1 cellular context compared by ENCODE assay signal in the genomic region with DNA sequence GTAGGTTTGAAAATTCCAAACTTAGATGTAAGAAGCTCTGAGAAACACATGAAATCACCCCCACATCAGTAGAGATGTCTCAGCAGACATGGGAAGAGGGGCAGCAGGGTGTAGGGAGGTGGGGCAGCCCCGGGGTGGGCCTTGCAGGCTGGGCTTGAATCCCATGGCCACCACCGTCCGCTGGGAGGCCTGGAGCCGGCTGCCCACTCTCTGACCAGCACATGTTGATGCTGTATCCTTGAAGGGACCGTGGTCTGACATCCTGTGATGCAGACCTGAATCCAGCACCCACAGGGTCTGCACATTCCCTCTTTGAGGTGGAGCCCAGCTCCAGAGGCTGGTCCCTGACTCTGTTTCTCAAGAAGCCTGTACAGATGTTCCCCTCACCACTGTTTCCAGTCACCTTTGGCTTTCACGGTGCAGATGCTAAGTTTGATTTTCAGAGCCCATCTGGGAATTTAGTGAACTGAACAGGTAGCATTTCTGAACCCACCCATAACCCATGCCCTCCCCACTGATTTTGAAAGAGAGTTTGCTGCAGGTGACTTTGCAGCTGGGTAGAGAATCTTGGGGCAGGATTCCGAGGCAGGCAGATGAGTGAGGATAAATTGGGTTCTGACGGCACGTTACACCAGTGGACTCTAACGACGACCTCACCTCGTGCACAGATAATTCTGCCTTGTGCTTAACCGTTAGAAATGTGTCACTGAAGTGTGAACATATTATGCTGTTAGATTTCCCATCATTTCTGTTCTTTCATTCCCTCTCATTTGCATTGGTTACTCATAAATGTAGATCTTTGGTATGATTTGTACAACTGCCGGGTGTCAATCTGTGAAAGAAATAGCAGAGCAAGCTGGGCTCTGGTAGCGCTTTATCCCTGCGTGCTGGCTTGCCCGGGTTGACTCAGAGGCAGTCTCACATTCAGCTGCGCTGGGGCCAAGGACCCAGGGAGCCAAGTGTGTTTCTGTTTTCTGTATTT.
TF ChIP-seq lines count a peak whose summit lies in the region.

No MANE protein-coding gene starts in this region.

TF ChIP-seq in K562, 482 proteins besides CTCF, POLR2A, EP300 and RAD21 (continued from another document and continues in another):
- TF ChIP-seq, protein P1, sequence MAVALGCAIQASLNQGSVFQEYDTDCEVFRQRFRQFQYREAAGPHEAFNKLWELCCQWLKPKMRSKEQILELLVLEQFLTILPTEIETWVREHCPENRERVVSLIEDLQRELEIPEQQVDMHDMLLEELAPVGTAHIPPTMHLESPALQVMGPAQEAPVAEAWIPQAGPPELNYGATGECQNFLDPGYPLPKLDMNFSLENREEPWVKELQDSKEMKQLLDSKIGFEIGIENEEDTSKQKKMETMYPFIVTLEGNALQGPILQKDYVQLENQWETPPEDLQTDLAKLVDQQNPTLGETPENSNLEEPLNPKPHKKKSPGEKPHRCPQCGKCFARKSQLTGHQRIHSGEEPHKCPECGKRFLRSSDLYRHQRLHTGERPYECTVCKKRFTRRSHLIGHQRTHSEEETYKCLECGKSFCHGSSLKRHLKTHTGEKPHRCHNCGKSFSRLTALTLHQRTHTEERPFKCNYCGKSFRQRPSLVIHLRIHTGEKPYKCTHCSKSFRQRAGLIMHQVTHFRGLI (CRISPR knock-in tag; IDR thresholded peaks at IDR 0.05), result no peak
- no peak for TF ChIP-seq ZNF695 (CRISPR knock-in tag; IDR thresholded peaks at IDR 0.05)
- no peak for TF ChIP-seq POLR2G (IDR thresholded peaks at IDR 0.05; ENCODE audit: low read depth, low read length)
- peak; percentile 13; the same call in 1 of the 2 replicates for TF ChIP-seq CBFA2T3 (IDR thresholded peaks at IDR 0.05)
- no peak for TF ChIP-seq CBX3 (IDR thresholded peaks at IDR 0.05; ENCODE audit: borderline replicate concordance in 1 of 2, low read length in 2 of 2)
- no peak for TF ChIP-seq RHOXF2B (CRISPR knock-in tag; conservative IDR thresholded peaks at IDR 0.05)
- TF ChIP-seq SRSF7 (optimal IDR thresholded peaks at IDR 0.05; ENCODE audit: low read depth, low read length), result no peak
- TF ChIP-seq ZBTB1 (CRISPR knock-in tag; IDR thresholded peaks at IDR 0.05; ENCODE audit: borderline replicate concordance, low read depth), result no peak
- TF ChIP-seq ZEB2 (IDR thresholded peaks at IDR 0.05), result no peak
- TF ChIP-seq, protein P2, sequence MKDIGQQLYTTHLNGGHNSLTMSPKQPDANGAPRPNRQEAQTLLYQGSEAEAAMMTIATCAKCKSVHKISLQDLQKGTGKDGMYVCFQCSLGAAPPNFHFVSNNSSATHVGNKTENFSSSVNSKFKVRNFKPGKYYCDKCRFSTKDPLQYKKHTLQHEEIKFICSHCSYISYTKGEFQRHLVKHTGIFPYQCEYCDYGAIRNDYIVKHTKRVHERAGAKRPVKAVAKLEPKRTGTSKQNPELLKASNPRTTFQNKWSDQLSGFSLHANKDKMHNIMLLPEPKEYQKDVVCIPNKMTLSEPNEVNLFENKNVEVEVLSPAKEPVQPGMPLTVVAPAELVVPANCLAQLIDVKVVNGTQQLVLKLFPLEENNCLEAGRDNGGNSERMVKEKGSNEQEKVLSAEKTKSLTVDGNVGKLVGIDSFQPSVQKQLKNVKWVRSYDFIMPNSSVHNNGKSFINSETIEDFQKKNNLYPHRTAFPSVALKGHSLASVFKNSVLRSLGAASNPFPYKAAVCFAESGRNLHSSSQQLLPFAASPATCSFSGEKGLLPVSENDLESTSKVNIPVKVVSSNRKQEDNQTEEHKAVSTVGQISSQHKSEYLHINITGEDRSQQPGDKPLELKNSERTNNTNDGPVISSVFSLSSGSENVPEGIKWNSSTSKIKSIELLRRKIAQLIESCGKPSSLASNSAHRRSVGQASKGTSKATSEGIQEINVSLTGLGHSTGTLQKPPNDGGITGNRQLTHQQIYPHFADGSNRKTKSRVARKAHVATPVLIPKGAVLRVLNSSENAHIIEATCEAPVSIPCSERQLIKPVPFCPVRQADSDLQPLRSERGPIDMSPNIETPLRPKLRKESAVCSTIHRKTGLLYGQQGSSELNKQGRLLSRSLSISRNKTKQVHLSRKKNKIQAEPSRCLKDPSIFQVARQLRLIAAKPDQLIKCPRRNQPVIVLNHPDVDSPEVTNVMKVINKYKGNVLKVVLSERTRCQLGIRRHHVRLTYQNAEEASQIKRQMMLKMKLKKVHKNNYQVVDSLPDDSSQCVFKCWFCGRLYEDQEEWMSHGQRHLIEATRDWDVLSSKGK (CRISPR knock-in tag; IDR thresholded peaks at IDR 0.05), result no peak
- TF ChIP-seq ADNP (tag; IDR thresholded peaks at IDR 0.05), result no peak
- no peak for TF ChIP-seq GATAD2B (IDR thresholded peaks at IDR 0.05; ENCODE audit: borderline replicate concordance)
- TF ChIP-seq HEY1 (CRISPR knock-in tag; IDR thresholded peaks at IDR 0.05; ENCODE audit: borderline replicate concordance), result no peak
- no peak for TF ChIP-seq JUND (IDR thresholded peaks at IDR 0.05; ENCODE audit: borderline replicate concordance, low read depth, low read length)
- TF ChIP-seq JUND (tag; IDR thresholded peaks at IDR 0.05; ENCODE audit: borderline replicate concordance, low read depth, low read length), result 0 out of 3 replicates have a peak, but pooled peaks have one; percentile 23
- no peak for TF ChIP-seq ZNF24 (IDR thresholded peaks at IDR 0.05)
- TF ChIP-seq, protein P3, sequence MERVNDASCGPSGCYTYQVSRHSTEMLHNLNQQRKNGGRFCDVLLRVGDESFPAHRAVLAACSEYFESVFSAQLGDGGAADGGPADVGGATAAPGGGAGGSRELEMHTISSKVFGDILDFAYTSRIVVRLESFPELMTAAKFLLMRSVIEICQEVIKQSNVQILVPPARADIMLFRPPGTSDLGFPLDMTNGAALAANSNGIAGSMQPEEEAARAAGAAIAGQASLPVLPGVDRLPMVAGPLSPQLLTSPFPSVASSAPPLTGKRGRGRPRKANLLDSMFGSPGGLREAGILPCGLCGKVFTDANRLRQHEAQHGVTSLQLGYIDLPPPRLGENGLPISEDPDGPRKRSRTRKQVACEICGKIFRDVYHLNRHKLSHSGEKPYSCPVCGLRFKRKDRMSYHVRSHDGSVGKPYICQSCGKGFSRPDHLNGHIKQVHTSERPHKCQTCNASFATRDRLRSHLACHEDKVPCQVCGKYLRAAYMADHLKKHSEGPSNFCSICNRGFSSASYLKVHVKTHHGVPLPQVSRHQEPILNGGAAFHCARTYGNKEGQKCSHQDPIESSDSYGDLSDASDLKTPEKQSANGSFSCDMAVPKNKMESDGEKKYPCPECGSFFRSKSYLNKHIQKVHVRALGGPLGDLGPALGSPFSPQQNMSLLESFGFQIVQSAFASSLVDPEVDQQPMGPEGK (CRISPR knock-in tag; IDR thresholded peaks at IDR 0.05; ENCODE audit: borderline replicate concordance), result no peak
- TF ChIP-seq, protein P4, sequence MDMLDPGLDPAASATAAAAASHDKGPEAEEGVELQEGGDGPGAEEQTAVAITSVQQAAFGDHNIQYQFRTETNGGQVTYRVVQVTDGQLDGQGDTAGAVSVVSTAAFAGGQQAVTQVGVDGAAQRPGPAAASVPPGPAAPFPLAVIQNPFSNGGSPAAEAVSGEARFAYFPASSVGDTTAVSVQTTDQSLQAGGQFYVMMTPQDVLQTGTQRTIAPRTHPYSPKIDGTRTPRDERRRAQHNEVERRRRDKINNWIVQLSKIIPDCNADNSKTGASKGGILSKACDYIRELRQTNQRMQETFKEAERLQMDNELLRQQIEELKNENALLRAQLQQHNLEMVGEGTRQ (CRISPR knock-in tag; IDR thresholded peaks at IDR 0.05), result no peak
- peak; percentile 63 for TF ChIP-seq SMAD4 (CRISPR knock-in tag; conservative IDR thresholded peaks at IDR 0.05)
- TF ChIP-seq RNF2 (IDR thresholded peaks at IDR 0.05), result no peak
- TF ChIP-seq SMARCA4 (IDR thresholded peaks at IDR 0.05), result no peak
- TF ChIP-seq MCM2 (IDR thresholded peaks at IDR 0.05; ENCODE audit: low read depth), result no peak
- TF ChIP-seq TEAD1 (CRISPR knock-in tag; IDR thresholded peaks at IDR 0.05), result no peak
- TF ChIP-seq HOXB6 (CRISPR knock-in tag; IDR thresholded peaks at IDR 0.05; ENCODE audit: borderline replicate concordance), result no peak
- TF ChIP-seq EP400 (IDR thresholded peaks at IDR 0.05), result no peak
- TF ChIP-seq, protein P5, sequence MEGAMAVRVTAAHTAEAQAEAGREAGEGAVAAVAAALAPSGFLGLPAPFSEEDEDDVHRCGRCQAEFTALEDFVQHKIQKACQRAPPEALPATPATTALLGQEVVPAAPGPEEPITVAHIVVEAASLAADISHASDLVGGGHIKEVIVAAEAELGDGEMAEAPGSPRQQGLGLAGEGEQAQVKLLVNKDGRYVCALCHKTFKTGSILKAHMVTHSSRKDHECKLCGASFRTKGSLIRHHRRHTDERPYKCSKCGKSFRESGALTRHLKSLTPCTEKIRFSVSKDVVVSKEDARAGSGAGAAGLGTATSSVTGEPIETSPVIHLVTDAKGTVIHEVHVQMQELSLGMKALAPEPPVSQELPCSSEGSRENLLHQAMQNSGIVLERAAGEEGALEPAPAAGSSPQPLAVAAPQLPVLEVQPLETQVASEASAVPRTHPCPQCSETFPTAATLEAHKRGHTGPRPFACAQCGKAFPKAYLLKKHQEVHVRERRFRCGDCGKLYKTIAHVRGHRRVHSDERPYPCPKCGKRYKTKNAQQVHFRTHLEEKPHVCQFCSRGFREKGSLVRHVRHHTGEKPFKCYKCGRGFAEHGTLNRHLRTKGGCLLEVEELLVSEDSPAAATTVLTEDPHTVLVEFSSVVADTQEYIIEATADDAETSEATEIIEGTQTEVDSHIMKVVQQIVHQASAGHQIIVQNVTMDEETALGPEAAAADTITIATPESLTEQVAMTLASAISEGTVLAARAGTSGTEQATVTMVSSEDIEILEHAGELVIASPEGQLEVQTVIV (CRISPR knock-in tag; IDR thresholded peaks at IDR 0.05; ENCODE audit: borderline replicate concordance), result no peak
- no peak for TF ChIP-seq ZNF707 (CRISPR knock-in tag; conservative IDR thresholded peaks at IDR 0.05)
- TF ChIP-seq NR2C1 (IDR thresholded peaks at IDR 0.05), result no peak
- TF ChIP-seq NR2C1 (tag; IDR thresholded peaks at IDR 0.05), result no peak
- TF ChIP-seq, protein P6, sequence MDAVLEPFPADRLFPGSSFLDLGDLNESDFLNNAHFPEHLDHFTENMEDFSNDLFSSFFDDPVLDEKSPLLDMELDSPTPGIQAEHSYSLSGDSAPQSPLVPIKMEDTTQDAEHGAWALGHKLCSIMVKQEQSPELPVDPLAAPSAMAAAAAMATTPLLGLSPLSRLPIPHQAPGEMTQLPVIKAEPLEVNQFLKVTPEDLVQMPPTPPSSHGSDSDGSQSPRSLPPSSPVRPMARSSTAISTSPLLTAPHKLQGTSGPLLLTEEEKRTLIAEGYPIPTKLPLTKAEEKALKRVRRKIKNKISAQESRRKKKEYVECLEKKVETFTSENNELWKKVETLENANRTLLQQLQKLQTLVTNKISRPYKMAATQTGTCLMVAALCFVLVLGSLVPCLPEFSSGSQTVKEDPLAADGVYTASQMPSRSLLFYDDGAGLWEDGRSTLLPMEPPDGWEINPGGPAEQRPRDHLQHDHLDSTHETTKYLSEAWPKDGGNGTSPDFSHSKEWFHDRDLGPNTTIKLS (IDR thresholded peaks at IDR 0.05; ENCODE audit: borderline replicate concordance, low read depth), result no peak
- TF ChIP-seq, protein P7, sequence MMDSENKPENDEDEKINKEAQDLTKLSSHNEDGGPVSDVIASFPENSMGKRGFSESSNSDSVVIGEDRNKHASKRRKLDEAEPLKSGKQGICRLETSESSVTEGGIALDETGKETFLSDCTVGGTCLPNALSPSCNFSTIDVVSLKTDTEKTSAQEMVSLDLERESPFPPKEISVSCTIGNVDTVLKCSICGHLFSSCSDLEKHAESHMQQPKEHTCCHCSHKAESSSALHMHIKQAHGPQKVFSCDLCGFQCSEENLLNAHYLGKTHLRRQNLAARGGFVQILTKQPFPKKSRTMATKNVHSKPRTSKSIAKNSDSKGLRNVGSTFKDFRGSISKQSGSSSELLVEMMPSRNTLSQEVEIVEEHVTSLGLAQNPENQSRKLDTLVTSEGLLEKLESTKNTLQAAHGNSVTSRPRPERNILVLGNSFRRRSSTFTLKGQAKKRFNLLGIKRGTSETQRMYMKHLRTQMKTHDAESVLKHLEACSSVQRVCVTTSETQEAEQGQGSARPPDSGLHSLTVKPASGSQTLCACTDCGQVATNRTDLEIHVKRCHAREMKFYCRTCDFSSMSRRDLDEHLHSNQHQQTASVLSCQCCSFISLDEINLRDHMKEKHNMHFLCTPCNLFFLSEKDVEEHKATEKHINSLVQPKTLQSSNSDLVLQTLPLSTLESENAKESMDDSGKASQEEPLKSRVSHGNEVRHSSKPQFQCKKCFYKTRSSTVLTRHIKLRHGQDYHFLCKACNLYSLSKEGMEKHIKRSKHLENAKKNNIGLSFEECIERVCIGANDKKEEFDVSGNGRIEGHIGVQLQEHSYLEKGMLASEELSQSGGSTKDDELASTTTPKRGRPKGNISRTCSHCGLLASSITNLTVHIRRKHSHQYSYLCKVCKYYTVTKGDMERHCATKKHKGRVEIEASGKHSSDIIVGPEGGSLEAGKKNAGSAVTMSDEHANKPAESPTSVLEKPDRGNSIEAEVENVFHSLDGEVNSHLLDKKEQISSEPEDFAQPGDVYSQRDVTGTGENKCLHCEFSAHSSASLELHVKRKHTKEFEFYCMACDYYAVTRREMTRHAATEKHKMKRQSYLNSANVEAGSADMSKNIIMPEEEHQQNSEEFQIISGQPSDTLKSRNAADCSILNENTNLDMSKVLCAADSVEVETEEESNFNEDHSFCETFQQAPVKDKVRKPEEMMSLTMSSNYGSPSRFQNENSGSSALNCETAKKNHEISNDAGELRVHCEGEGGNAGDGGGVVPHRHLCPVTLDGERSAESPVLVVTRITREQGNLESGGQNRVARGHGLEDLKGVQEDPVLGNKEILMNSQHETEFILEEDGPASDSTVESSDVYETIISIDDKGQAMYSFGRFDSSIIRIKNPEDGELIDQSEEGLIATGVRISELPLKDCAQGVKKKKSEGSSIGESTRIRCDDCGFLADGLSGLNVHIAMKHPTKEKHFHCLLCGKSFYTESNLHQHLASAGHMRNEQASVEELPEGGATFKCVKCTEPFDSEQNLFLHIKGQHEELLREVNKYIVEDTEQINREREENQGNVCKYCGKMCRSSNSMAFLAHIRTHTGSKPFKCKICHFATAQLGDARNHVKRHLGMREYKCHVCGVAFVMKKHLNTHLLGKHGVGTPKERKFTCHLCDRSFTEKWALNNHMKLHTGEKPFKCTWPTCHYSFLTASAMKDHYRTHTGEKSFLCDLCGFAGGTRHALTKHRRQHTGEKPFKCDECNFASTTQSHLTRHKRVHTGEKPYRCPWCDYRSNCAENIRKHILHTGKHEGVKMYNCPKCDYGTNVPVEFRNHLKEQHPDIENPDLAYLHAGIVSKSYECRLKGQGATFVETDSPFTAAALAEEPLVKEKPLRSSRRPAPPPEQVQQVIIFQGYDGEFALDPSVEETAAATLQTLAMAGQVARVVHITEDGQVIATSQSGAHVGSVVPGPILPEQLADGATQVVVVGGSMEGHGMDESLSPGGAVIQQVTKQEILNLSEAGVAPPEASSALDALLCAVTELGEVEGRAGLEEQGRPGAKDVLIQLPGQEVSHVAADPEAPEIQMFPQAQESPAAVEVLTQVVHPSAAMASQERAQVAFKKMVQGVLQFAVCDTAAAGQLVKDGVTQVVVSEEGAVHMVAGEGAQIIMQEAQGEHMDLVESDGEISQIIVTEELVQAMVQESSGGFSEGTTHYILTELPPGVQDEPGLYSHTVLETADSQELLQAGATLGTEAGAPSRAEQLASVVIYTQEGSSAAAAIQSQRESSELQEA (IDR thresholded peaks at IDR 0.05; ENCODE audit: low read depth), result no peak
- no peak for TF ChIP-seq SP1 (CRISPR knock-in tag; IDR thresholded peaks at IDR 0.05)
- TF ChIP-seq ZNF217 (CRISPR knock-in tag; IDR thresholded peaks at IDR 0.05), result no peak
